17 cellular contexts compared by ENCODE assay signal in the genomic region with DNA sequence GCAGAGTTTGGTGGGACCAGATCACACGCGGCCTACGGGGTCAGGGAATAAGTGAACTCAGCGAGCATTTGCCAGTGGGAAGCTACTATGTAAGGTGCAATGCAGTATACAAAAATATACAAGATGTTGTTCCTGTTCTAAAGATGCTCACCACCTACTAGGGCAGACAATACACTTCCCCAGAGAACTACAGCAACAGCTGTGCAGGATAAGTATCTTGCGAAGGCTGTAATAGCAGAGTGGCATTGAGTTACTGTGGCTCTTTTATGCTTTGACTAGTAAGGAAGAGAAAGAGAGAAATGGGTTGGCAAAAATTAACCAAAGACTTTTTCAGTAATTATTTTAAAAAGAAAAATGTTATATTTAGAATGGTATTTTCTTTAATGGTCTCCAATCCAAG.
DNase-seq lines count a peak whose midpoint lies in the region; ATAC-seq and TF ChIP-seq lines count a peak whose summit lies in the region.
"Had no signal": no experiment of that assay in that cellular context is flagged by ENCODE, and none has a peak within 500 bp of the region (broad histone marks: within the 10 kb centered on the region; RNA-seq: fewer than 3 reads in every experiment).

No MANE protein-coding gene starts in this region.

- intact Hi-C loops in stomach (cut with DNase I; ENCODE audit: low total_unique reads), result no loop called here

- H3K27ac ChIP-seq in mesenchymal stem cell (ENCODE audit: low read length, poor library complexity, severe bottlenecking) (no peak overlapping the region), stomach (no peak overlapping the region)
- H3K27ac ChIP-seq: 22Rv1 had no signal

- ATAC-seq in activated CD8-positive, alpha-beta memory T cell treated with anti-CD3 and anti-CD28 coated beads, Interleukin-2, amount 10 ng/mL, durations not matched to agents 7 days and 5 days, result no peak
- ATAC-seq: CD8-positive, alpha-beta T cell; GM23338 had no signal

- H2BK15ac ChIP-seq in mesenchymal stem cell (ENCODE audit: low read depth, poor library complexity, severe bottlenecking), result no peak overlapping the region

- H3K27me3 ChIP-seq in mesenchymal stem cell (ENCODE audit: control insufficient read depth in 1 of 2, insufficient read depth in 1 of 2, low read length in 2 of 2), result no peaks in the 10 kb centered on the region
- no peaks in the 10 kb centered on the region for H3K27me3 ChIP-seq in stomach

- no peak overlapping the region for H3K18ac ChIP-seq in mesenchymal stem cell (ENCODE audit: low read depth in 1 of 2, low read length in 2 of 2)

- no peak overlapping the region for H3K9ac ChIP-seq in mesenchymal stem cell (ENCODE audit: low read length)

- 100% methylated on average over 3 of the region's 5 CpGs for WGBS in mesenchymal stem cell
- 86 to 91% (median 91%) methylated on average over 5 of the region's 5 CpGs for WGBS in stomach, 5 donors

- H3K4me3 Mint-ChIP-seq in activated naive CD4-positive, alpha-beta T cell treated with anti-CD3 and anti-CD28 coated beads, Interleukin-2, amount 10 ng/mL, durations not matched to agents 7 days and 5 days, result no peak overlapping the region
- no peak overlapping the region for H3K4me3 Mint-ChIP-seq in activated CD8-positive, alpha-beta memory T cell treated with anti-CD3 and anti-CD28 coated beads, Interleukin-2, amount 10 ng/mL, durations not matched to agents 7 days and 5 days
- H3K4me3 Mint-ChIP-seq: CD14-positive monocyte; CD8-positive, alpha-beta T cell; GM23338 had no signal

- DNase-seq in NCI-H2107 treated with DMSO at 0.1 percent for 48 hours (lab: John Stamatoyannopoulos, UW; ENCODE audit: unreplicated experiment), result peak; percentile 18
- DNase-seq in NCI-H2107 (lab: John Stamatoyannopoulos, UW), result no peak
- peak; percentile 18 for DNase-seq in RPMI8226
- peak; percentile 0 for DNase-seq in mesenchymal stem cell
- no peak for DNase-seq in stomach
- DNase-seq in amniotic stem cell (lab: John Stamatoyannopoulos, UW), result no peak
- no peak for DNase-seq in activated naive CD4-positive, alpha-beta T cell treated with anti-CD3 and anti-CD28 coated beads, Interleukin-2, amount 10 ng/mL, durations not matched to agents 7 days and 5 days
- DNase-seq in activated CD8-positive, alpha-beta memory T cell treated with anti-CD3 and anti-CD28 coated beads, Interleukin-2, amount 10 ng/mL, durations not matched to agents 7 days and 5 days, result no peak
- DNase-seq: CD8-positive, alpha-beta T cell; COR-L47; DMS153; DMS79 treated with DMSO at 0.1 percent for 48 hours; EL; H7 had no signal

- H3K9me3 ChIP-seq in mesenchymal stem cell (ENCODE audit: control insufficient read depth, low read length) (no peaks in the 10 kb centered on the region), stomach (no peaks in the 10 kb centered on the region)

- H3K79me1 ChIP-seq in mesenchymal stem cell (replicated peaks; ENCODE audit: low read length, poor library complexity, severe bottlenecking), result no peaks in the 10 kb centered on the region

- H3K4ac ChIP-seq in mesenchymal stem cell (ENCODE audit: low read depth in 1 of 2, low read length in 2 of 2), result no peak overlapping the region

- H2AFZ ChIP-seq in mesenchymal stem cell (ENCODE audit: low read depth, low read length), result no peak overlapping the region
- H2AFZ ChIP-seq: GM23338 had no signal

- no peaks in the 10 kb centered on the region for H3K36me3 Mint-ChIP-seq in activated naive CD4-positive, alpha-beta T cell treated with anti-CD3 and anti-CD28 coated beads, Interleukin-2, amount 10 ng/mL, durations not matched to agents 7 days and 5 days
- no peaks in the 10 kb centered on the region for H3K36me3 Mint-ChIP-seq in activated CD8-positive, alpha-beta memory T cell treated with anti-CD3 and anti-CD28 coated beads, Interleukin-2, amount 10 ng/mL, durations not matched to agents 7 days and 5 days
- H3K36me3 Mint-ChIP-seq: CD8-positive, alpha-beta T cell had no signal

- H3K27me3 Mint-ChIP-seq in activated naive CD4-positive, alpha-beta T cell treated with anti-CD3 and anti-CD28 coated beads, Interleukin-2, amount 10 ng/mL, durations not matched to agents 7 days and 5 days, result no peaks in the 10 kb centered on the region
- no peaks in the 10 kb centered on the region for H3K27me3 Mint-ChIP-seq in activated CD8-positive, alpha-beta memory T cell treated with anti-CD3 and anti-CD28 coated beads, Interleukin-2, amount 10 ng/mL, durations not matched to agents 7 days and 5 days

- no peak overlapping the region for H3K14ac ChIP-seq in mesenchymal stem cell (ENCODE audit: low read length in 2 of 2)

- H3K4me3 ChIP-seq in mesenchymal stem cell (ENCODE audit: insufficient read depth in 1 of 2, low read depth in 1 of 2, low read length in 2 of 2) (no peak overlapping the region), stomach (no peak overlapping the region)
- H3K4me3 ChIP-seq: GM23338 had no signal

- no peaks in the 10 kb centered on the region for H3K4me1 ChIP-seq in mesenchymal stem cell (ENCODE audit: control insufficient read depth, insufficient read depth, low read depth, low read length)
- peaks cover 0 to 9% (median 4%) of the 10 kb centered on the region in 4 donors for H3K4me1 ChIP-seq in stomach

- no peak overlapping the region for H3K4me2 ChIP-seq in mesenchymal stem cell (ENCODE audit: low read length, poor library complexity, severe bottlenecking)
- H3K4me2 ChIP-seq: GM23338 had no signal

- no peak overlapping the region for H2AK5ac ChIP-seq in mesenchymal stem cell (ENCODE audit: low read length, severe bottlenecking)

- H2BK5ac ChIP-seq in mesenchymal stem cell (ENCODE audit: low read depth, low read length, poor library complexity, severe bottlenecking), result no peak overlapping the region

- no peak overlapping the region for H2BK120ac ChIP-seq in mesenchymal stem cell (ENCODE audit: low read depth, low read length)

- H3K23ac ChIP-seq in mesenchymal stem cell (ENCODE audit: low read length in 2 of 2), result no peak overlapping the region

- no peak for TF ChIP-seq EP300 in stomach (IDR thresholded peaks at IDR 0.05)

- TF ChIP-seq CTCF in stomach (IDR thresholded peaks at IDR 0.05), result no peak

- no peak for TF ChIP-seq POLR2A in stomach (IDR thresholded peaks at IDR 0.05)

- H4K8ac ChIP-seq in mesenchymal stem cell (ENCODE audit: low read length), result no peak overlapping the region

- H4K91ac ChIP-seq in mesenchymal stem cell (ENCODE audit: low read length), result no peak overlapping the region

- H3K4me1 Mint-ChIP-seq in activated naive CD4-positive, alpha-beta T cell treated with anti-CD3 and anti-CD28 coated beads, Interleukin-2, amount 10 ng/mL, durations not matched to agents 7 days and 5 days, result no peaks in the 10 kb centered on the region
- no peaks in the 10 kb centered on the region for H3K4me1 Mint-ChIP-seq in activated CD8-positive, alpha-beta memory T cell treated with anti-CD3 and anti-CD28 coated beads, Interleukin-2, amount 10 ng/mL, durations not matched to agents 7 days and 5 days

- H3K27ac Mint-ChIP-seq in activated naive CD4-positive, alpha-beta T cell treated with anti-CD3 and anti-CD28 coated beads, Interleukin-2, amount 10 ng/mL, durations not matched to agents 7 days and 5 days, result no peak overlapping the region
- no peak overlapping the region for H3K27ac Mint-ChIP-seq in activated CD8-positive, alpha-beta memory T cell treated with anti-CD3 and anti-CD28 coated beads, Interleukin-2, amount 10 ng/mL, durations not matched to agents 7 days and 5 days
- H3K27ac Mint-ChIP-seq: CD8-positive, alpha-beta T cell; GM23338 had no signal

- H3K36me3 ChIP-seq in mesenchymal stem cell (ENCODE audit: control insufficient read depth in 1 of 2, insufficient read depth in 2 of 2, low read depth in 1 of 2, low read length in 2 of 2), result no peaks in the 10 kb centered on the region
- peaks cover 0 to 19% (median 5%) of the 10 kb centered on the region in 4 donors for H3K36me3 ChIP-seq in stomach

- CTCF ChIA-PET in activated naive CD4-positive, alpha-beta T cell treated with anti-CD3 and anti-CD28 coated beads, Interleukin-2, amount 10 ng/mL, durations not matched to agents 7 days and 5 days (lab: Charles Lee), result no interaction called here
- CTCF ChIA-PET in activated CD8-positive, alpha-beta memory T cell treated with anti-CD3 and anti-CD28 coated beads, Interleukin-2, amount 10 ng/mL, durations not matched to agents 7 days and 5 days (lab: Charles Lee), result no interaction called here

- H2BK12ac ChIP-seq in mesenchymal stem cell (ENCODE audit: low read length in 2 of 2), result no peak overlapping the region

- no peaks in the 10 kb centered on the region for H3K9me3 Mint-ChIP-seq in activated naive CD4-positive, alpha-beta T cell treated with anti-CD3 and anti-CD28 coated beads, Interleukin-2, amount 10 ng/mL, durations not matched to agents 7 days and 5 days
- no peaks in the 10 kb centered on the region for H3K9me3 Mint-ChIP-seq in activated CD8-positive, alpha-beta memory T cell treated with anti-CD3 and anti-CD28 coated beads, Interleukin-2, amount 10 ng/mL, durations not matched to agents 7 days and 5 days (ENCODE audit: low read depth)
- H3K9me3 Mint-ChIP-seq: CD8-positive, alpha-beta T cell; GM23338 had no signal

Comparison
In these comparisons a context has a peak if more than half of its experiments do, and no peak if none do; other contexts are left out.
1. DNase-seq: peak in NCI-H2107 treated with DMSO at 0.1 percent for 48 hours (single experiment), RPMI8226 (single experiment) and mesenchymal stem cell (single experiment); none in NCI-H2107 (single experiment), stomach (single experiment), amniotic stem cell (single experiment), activated naive CD4-positive, alpha-beta T cell treated with anti-CD3 and anti-CD28 coated beads, Interleukin-2, amount 10 ng/mL, durations not matched to agents 7 days and 5 days (single experiment) and activated CD8-positive, alpha-beta memory T cell treated with anti-CD3 and anti-CD28 coated beads, Interleukin-2, amount 10 ng/mL, durations not matched to agents 7 days and 5 days (single experiment).